8 cellular contexts compared by ENCODE assay signal in genomic region chr1:234373064-234373937, GRCh38. TPM values are rescaled to one million over a fixed set of nuclear protein-coding genes. Genes with fewer than 3 reads are reported as not detected.
DNase-seq lines count a peak whose midpoint lies in the region; ATAC-seq and TF ChIP-seq lines count a peak whose summit lies in the region.

Gene COA6 (plus strand): TSS chr1:234373456. CDS start chr1:234373467, 11 bp downstream.

- peak within 1 kb of the TSS; percentile 82 for H3K4me3 ChIP-seq in CD8-positive, alpha-beta T cell (ENCODE audit: low read depth, low read length)
- H3K4me3 ChIP-seq in effector memory CD4-positive, alpha-beta T cell (ENCODE audit: insufficient read depth, low read depth, low read length, poor library complexity, severe bottlenecking) = peak within 1 kb of the TSS; percentile 89

- H3K4me3 Mint-ChIP-seq in CD8-positive, alpha-beta T cell = peak within 1 kb of the TSS; percentile 97

- CTCF ChIA-PET in CD8-positive, alpha-beta T cell (lab: Charles Lee) = interaction anchor here (1.0 to 1.4 kb wide), 2 partner anchors 16 to 19 kb away, joined by 4 read pairs; no protein-coding TSS in a partner anchor

- H3K36me3 Mint-ChIP-seq in CD8-positive, alpha-beta T cell = peaks cover 43% of the 10 kb centered on the region

- peak within 1 kb of the TSS; percentile 88 for H3K27ac ChIP-seq in CD8-positive, alpha-beta T cell (ENCODE audit: low read depth, low read length)
- peak within 1 kb of the TSS; percentile 93 for H3K27ac ChIP-seq in effector memory CD4-positive, alpha-beta T cell (ENCODE audit: insufficient read depth, low read length, poor library complexity, severe bottlenecking)

- peaks cover 19% of the 10 kb centered on the region for H3K4me1 ChIP-seq in CD8-positive, alpha-beta T cell (ENCODE audit: insufficient read depth, low read length)
- peaks cover 15% of the 10 kb centered on the region for H3K4me1 ChIP-seq in effector memory CD4-positive, alpha-beta T cell (ENCODE audit: control insufficient read depth, insufficient read depth, low read length, poor library complexity, severe bottlenecking)

- peaks cover 49% of the 10 kb centered on the region for H3K4me1 Mint-ChIP-seq in CD8-positive, alpha-beta T cell (ENCODE audit: low read depth)

- no peaks in the 10 kb centered on the region for H3K27me3 Mint-ChIP-seq in CD8-positive, alpha-beta T cell (ENCODE audit: low read depth)

- TF ChIP-seq CTCF in CD8-positive, alpha-beta T cell (IDR thresholded peaks at IDR 0.05) = no peak

- peak; percentile 84 for ATAC-seq in CD8-positive, alpha-beta T cell
- ATAC-seq in GM19468 (IDR thresholded peaks at IDR 0.05; ENCODE audit: extremely low read depth, unreplicated experiment) = peak; percentile 78

- intact Hi-C loops in CD8-positive, alpha-beta T cell (cut with DNase I, micrococcal nuclease) = loop anchor here (1.0 to 10.0 kb wide), 11 partner anchors 16 to 1132 kb away; partner anchors contain the start of genes ARID4B (in 2 of the 2), B3GALNT2 (in 2 of the 2), GGPS1 (in 2 of the 2) and TOMM20 (in 2 of the 2)

- H3K9me3 ChIP-seq in CD8-positive, alpha-beta T cell (ENCODE audit: low read length) = no peaks in the 10 kb centered on the region
- no peaks in the 10 kb centered on the region for H3K9me3 ChIP-seq in effector memory CD4-positive, alpha-beta T cell (ENCODE audit: control insufficient read depth, low read length)

- no peaks in the 10 kb centered on the region for H3K9me3 Mint-ChIP-seq in CD8-positive, alpha-beta T cell

- H3K36me3 ChIP-seq in CD8-positive, alpha-beta T cell (ENCODE audit: insufficient read depth, low read length) = peaks cover 17% of the 10 kb centered on the region
- H3K36me3 ChIP-seq in effector memory CD4-positive, alpha-beta T cell (ENCODE audit: control insufficient read depth, insufficient read depth, low read length) = peaks cover 19% of the 10 kb centered on the region

- H3K27me3 ChIP-seq in CD8-positive, alpha-beta T cell (ENCODE audit: insufficient read depth, low read length) = no peaks in the 10 kb centered on the region
- no peaks in the 10 kb centered on the region for H3K27me3 ChIP-seq in effector memory CD4-positive, alpha-beta T cell (replicated peaks; ENCODE audit: control insufficient read depth, insufficient read depth, low read length, poor library complexity, severe bottlenecking)

- POLR2A ChIA-PET in CD8-positive, alpha-beta T cell (lab: Charles Lee) = interaction anchor here (0.7 to 2.6 kb wide), 10 partner anchors 8 to 1131 kb away, joined by 3 to 24 read pairs (median 4); partner anchors contain the start of genes B3GALNT2 and TARBP1

- peak within 1 kb of the TSS; percentile 99 for H3K27ac Mint-ChIP-seq in CD8-positive, alpha-beta T cell

- DNase-seq in CD8-positive, alpha-beta T cell = peak; percentile 82 to 95 (median 88)
- DNase-seq in HS-5 (ENCODE audit: low read depth) (peak; percentile 91), lung microvascular endothelial cell (ENCODE audit: low read depth in 2 of 2) (peak; percentile 97)
- DNase-seq in NK-92 treated with Interleukin-12 subunit alpha and Interleukin-12 subunit beta, amount 100 ng/mL, for 24 hours (lab: John Stamatoyannopoulos, UW) = peak; percentile 92
- peak; percentile 98 for DNase-seq in activated CD8-positive, alpha-beta memory T cell treated with anti-CD3 and anti-CD28 coated beads for 24 hours
- DNase-seq in effector memory CD4-positive, alpha-beta T cell = peak; percentile 74 to 83 (median 81)
- DNase-seq in stimulated activated CD4-positive, alpha-beta T cell treated with anti-CD3 and anti-CD28 coated beads, TNF-alpha, amount 100 ng/mL, for 48 hours (ENCODE audit: low read depth in 3 of 3) = peak; percentile 74 to 91 (median 87)

RNA-seq across cellular contexts. Expression of gene COA6, which starts in this region (rescaled TPM):
- total RNA-seq in CD8-positive, alpha-beta T cell = 1 to 10 TPM; 7.2 to 8.9 TPM
- 14.8 and 18.1 TPM in 2 replicates for total RNA-seq in lung microvascular endothelial cell

Comparison
In these comparisons a context has a peak if more than half of its experiments do, and no peak if none do; other contexts are left out.
1. Peak in every context shown above with its lines: DNase-seq, ATAC-seq, H3K4me3 ChIP-seq and H3K27ac ChIP-seq.